18 cellular contexts compared by ENCODE assay signal in genomic region chr18:63405986-63406385, GRCh38. TPM values are rescaled to one million over a fixed set of nuclear protein-coding genes. Genes with fewer than 3 reads are reported as not detected.
DNase-seq lines count a peak whose midpoint lies in the region; FAIRE-seq and TF ChIP-seq lines count a peak whose summit lies in the region.
"Had no signal": no experiment of that assay in that cellular context is flagged by ENCODE, and none has a peak within 500 bp of the region (broad histone marks: within the 10 kb centered on the region; RNA-seq: fewer than 3 reads in every experiment).

No MANE protein-coding gene starts in this region.

- no peak overlapping the region for H3K4me3 Mint-ChIP-seq in osteocyte (ENCODE audit: unreplicated experiment)

- WGBS in adrenal gland, 4 donors, result 60 to 70% (median 67%) methylated on average over 3 of the region's 3 CpGs
- WGBS in prostate gland, result 39% methylated on average over 3 of the region's 3 CpGs

- peaks cover 0 to 48% of the 10 kb centered on the region in 2 donors for H3K36me3 ChIP-seq in adrenal gland (replicated peaks in 1 of 2)
- H3K36me3 ChIP-seq in left ventricle myocardium inferior, result peaks cover 79% of the 10 kb centered on the region
- H3K36me3 ChIP-seq in prostate gland, result peaks cover 3 to 4% of the 10 kb centered on the region in 2 donors

- H3K4me1 ChIP-seq in adrenal gland (replicated peaks in 1 of 2) (peaks cover 0 to 7% of the 10 kb centered on the region in 2 donors), left ventricle myocardium inferior (peaks cover 50% of the 10 kb centered on the region), prostate gland (replicated peaks) (peaks cover 5% of the 10 kb centered on the region)
- H3K4me1 ChIP-seq: Caco-2 had no signal

- TF ChIP-seq POLR2A in GM12891 (IDR thresholded peaks at IDR 0.05; ENCODE audit: low read depth, low read length), result no peak
- TF ChIP-seq POLR2A in adrenal gland (IDR thresholded peaks at IDR 0.05), result no peak
- no peak for TF ChIP-seq POLR2A in prostate gland (IDR thresholded peaks at IDR 0.05)

- no peaks in the 10 kb centered on the region for H3K9me3 ChIP-seq in adrenal gland (replicated peaks in 1 of 3)
- H3K9me3 ChIP-seq in left ventricle myocardium inferior (replicated peaks), result no peaks in the 10 kb centered on the region
- H3K9me3 ChIP-seq in prostate gland, result no peaks in the 10 kb centered on the region
- H3K9me3 ChIP-seq: Caco-2 had no signal

- H3K27ac Mint-ChIP-seq in osteocyte (ENCODE audit: unreplicated experiment), result no peak overlapping the region

- H3K4me3 ChIP-seq in adrenal gland, result no peak overlapping the region
- no peak overlapping the region for H3K4me3 ChIP-seq in left ventricle myocardium inferior
- no peak overlapping the region for H3K4me3 ChIP-seq in prostate gland

- H3K27ac ChIP-seq in adrenal gland, result no peak overlapping the region
- peak overlapping the region; percentile 42 for H3K27ac ChIP-seq in left ventricle myocardium inferior (replicated peaks)
- no peak overlapping the region for H3K27ac ChIP-seq in prostate gland

- no peaks in the 10 kb centered on the region for H3K27me3 Mint-ChIP-seq in osteocyte (ENCODE audit: unreplicated experiment)

- DNase-seq in GM12891 (ENCODE audit: insufficient read length, low spot score) (no peak), adrenal gland (peak; percentile 38 to 86 (median 71)), left ventricle myocardium inferior (peak; percentile 23), prostate gland (ENCODE audit: low spot score) (peak; percentile 79), osteocyte (ENCODE audit: extremely low spot score, unreplicated experiment) (no peak), T-helper 9 cell (no peak)
- no peak for DNase-seq in activated CD8-positive, alpha-beta memory T cell treated with anti-CD3 and anti-CD28 coated beads, Interleukin-2, amount 50 U/mL, for 4 hours
- DNase-seq: ACHN, Caco-2, H7, Karpas-422, NCI-H1105, NCI-H1694 treated with DMSO at 0.1 percent for 48 hours, NCI-H2107, NCI-H2227 treated with DMSO at 0.1 percent for 48 hours, NCI-H524, SIG-M5 had no signal

- H3K36me3 Mint-ChIP-seq in osteocyte (ENCODE audit: unreplicated experiment), result peaks cover 45% of the 10 kb centered on the region

- peak; percentile 38 for FAIRE-seq in GM12891 (lab: Jason Lieb, UNC)
- FAIRE-seq: RCC 7860 had no signal

- H3K9me3 Mint-ChIP-seq in osteocyte (ENCODE audit: unreplicated experiment), result no peaks in the 10 kb centered on the region

- TF ChIP-seq CTCF in adrenal gland (IDR thresholded peaks at IDR 0.05) (no peak), left ventricle myocardium inferior (IDR thresholded peaks at IDR 0.05; ENCODE audit: borderline replicate concordance) (no peak), prostate gland (IDR thresholded peaks at IDR 0.05) (no peak), osteocyte (IDR thresholded peaks at IDR 0.05) (no peak)

- peaks cover 3% of the 10 kb centered on the region for H3K4me1 Mint-ChIP-seq in osteocyte (ENCODE audit: unreplicated experiment)

- intact Hi-C loops in adrenal gland (cut with DNase I) (no loop called here), left ventricle myocardium inferior (cut with micrococcal nuclease) (no loop called here), prostate gland (cut with DNase I) (no loop called here)

- H3K27me3 ChIP-seq in adrenal gland (no peaks in the 10 kb centered on the region), left ventricle myocardium inferior (ENCODE audit: low read depth) (no peaks in the 10 kb centered on the region), prostate gland (replicated peaks; ENCODE audit: insufficient read depth) (no peaks in the 10 kb centered on the region)

TF ChIP-seq in GM12891, 5 proteins besides CTCF, POLR2A, EP300 and RAD21:
- no peak for TF ChIP-seq PAX5 (IDR thresholded peaks at IDR 0.05; ENCODE audit: insufficient read depth, low read length, severe bottlenecking)
- no peak for TF ChIP-seq SPI1 (IDR thresholded peaks at IDR 0.05; ENCODE audit: low read depth, low read length)
- TF ChIP-seq TAF1 (IDR thresholded peaks at IDR 0.05; ENCODE audit: low read depth, low read length), result no peak
- no peak for TF ChIP-seq POU2F2 (IDR thresholded peaks at IDR 0.05; ENCODE audit: low read depth, low read length)

RNA-seq across cellular contexts. Expression of gene VPS4B, which starts 16.3 kb away (rescaled TPM):
- polyA plus RNA-seq in GM12891 (2012; ENCODE audit: low read depth, missing spikeins), result 12.3 TPM
- total RNA-seq in adrenal gland, result 10 to 100 TPM; 15.0 to 58.5 (median 36.1) TPM
- 10 to 100 TPM in 1 of 3 donors, 1 to 10 TPM in 2; 6.6 to 44.4 (median 9.4) TPM for polyA plus RNA-seq in adrenal gland
- 16.7 TPM for total RNA-seq in left ventricle myocardium inferior
- 10 to 100 TPM; 28.3 to 31.7 TPM for total RNA-seq in prostate gland
- total RNA-seq in osteocyte, result 59.1 and 64.5 TPM in 2 replicates

RNA-seq across cellular contexts. Expression of gene KDSR, which starts 39.0 kb away (rescaled TPM):
- 12.4 TPM for polyA plus RNA-seq in GM12891 (2012; ENCODE audit: low read depth, missing spikeins)
- 100 to 1,000 TPM in 1 of 8 donors, 10 to 100 TPM in 7; 39.8 to 102 (median 52.5) TPM for total RNA-seq in adrenal gland
- polyA plus RNA-seq in adrenal gland, result 10 to 100 TPM in 2 of 3 donors, 1 to 10 TPM in 1; 8.2 to 36.7 (median 15.1) TPM
- 31.3 TPM for total RNA-seq in left ventricle myocardium inferior
- 10 to 100 TPM; 46.1 to 52.3 TPM for total RNA-seq in prostate gland
- 87.7 and 90.5 TPM in 2 replicates for total RNA-seq in osteocyte

Comparison
In these comparisons a context has a peak if more than half of its experiments do, and no peak if none do; other contexts are left out.
1. DNase-seq: peak in adrenal gland (7 of 7), left ventricle myocardium inferior (single experiment) and prostate gland (single experiment); none in GM12891 (single experiment), activated CD8-positive, alpha-beta memory T cell treated with anti-CD3 and anti-CD28 coated beads, Interleukin-2, amount 50 U/mL, for 4 hours (single experiment), osteocyte (single experiment) and T-helper 9 cell (single experiment).